ENCODE assay signal across 1 cellular context in the genomic region with DNA sequence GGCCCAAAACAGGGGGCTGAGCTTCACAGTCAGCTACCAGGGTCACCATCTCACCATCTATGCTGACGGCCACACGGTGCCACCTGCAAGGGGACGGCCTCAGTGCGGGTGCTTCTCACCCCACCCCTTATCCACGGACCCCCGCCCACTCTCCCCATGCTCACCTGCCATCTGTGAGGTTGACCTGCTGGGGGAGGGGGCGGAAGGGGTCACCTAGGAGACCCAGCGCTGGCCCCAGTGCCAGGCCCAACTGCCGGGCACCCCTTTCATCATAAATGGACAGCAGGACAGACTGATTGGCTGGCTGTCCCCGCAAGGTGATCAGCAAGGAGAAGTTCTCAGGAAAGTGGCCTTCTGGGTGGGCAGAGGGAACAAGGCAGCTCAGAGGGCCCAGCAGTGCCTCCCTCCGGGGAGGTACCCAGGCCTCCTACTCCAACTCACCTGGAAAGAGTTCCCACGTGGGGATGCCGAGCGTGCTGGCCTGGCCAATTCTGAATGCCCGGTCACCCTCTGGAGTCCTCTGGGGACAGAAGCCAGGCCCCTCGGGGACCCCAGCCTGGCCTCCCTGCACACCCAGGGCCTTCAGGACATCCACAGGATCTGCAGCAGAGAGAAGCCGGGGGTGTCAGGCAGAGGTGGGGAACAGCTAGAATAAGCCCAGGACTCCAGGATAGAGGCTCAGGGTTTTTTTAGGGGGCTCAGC.
TF ChIP-seq lines count a peak whose summit lies in the region.

No MANE protein-coding gene starts in this region.

TF ChIP-seq in IMR-90, 13 proteins besides CTCF, POLR2A, EP300 and RAD21:
- no peak for TF ChIP-seq MXI1 (IDR thresholded peaks at IDR 0.05; ENCODE audit: borderline replicate concordance, low read depth, low read length)
- TF ChIP-seq SMC3 (IDR thresholded peaks at IDR 0.05; ENCODE audit: low read depth, low read length): no peak
- no peak for TF ChIP-seq MAZ (IDR thresholded peaks at IDR 0.05; ENCODE audit: borderline replicate concordance, low read depth, low read length)
- TF ChIP-seq, protein P1, sequence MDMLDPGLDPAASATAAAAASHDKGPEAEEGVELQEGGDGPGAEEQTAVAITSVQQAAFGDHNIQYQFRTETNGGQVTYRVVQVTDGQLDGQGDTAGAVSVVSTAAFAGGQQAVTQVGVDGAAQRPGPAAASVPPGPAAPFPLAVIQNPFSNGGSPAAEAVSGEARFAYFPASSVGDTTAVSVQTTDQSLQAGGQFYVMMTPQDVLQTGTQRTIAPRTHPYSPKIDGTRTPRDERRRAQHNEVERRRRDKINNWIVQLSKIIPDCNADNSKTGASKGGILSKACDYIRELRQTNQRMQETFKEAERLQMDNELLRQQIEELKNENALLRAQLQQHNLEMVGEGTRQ (IDR thresholded peaks at IDR 0.05; ENCODE audit: low read depth, low read length): no peak
- TF ChIP-seq BHLHE40 (IDR thresholded peaks at IDR 0.05; ENCODE audit: low read depth, low read length): no peak
- no peak for TF ChIP-seq FOS (IDR thresholded peaks at IDR 0.05; ENCODE audit: low read depth, low read length)
- TF ChIP-seq, protein P2, sequence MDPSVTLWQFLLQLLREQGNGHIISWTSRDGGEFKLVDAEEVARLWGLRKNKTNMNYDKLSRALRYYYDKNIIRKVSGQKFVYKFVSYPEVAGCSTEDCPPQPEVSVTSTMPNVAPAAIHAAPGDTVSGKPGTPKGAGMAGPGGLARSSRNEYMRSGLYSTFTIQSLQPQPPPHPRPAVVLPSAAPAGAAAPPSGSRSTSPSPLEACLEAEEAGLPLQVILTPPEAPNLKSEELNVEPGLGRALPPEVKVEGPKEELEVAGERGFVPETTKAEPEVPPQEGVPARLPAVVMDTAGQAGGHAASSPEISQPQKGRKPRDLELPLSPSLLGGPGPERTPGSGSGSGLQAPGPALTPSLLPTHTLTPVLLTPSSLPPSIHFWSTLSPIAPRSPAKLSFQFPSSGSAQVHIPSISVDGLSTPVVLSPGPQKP (IDR thresholded peaks at IDR 0.05; ENCODE audit: borderline replicate concordance, low read depth, low read length): no peak
- TF ChIP-seq CHD1 (IDR thresholded peaks at IDR 0.05; ENCODE audit: low read depth, low read length): no peak
- TF ChIP-seq MAFK (IDR thresholded peaks at IDR 0.05; ENCODE audit: low read depth, low read length): no peak
- TF ChIP-seq CEBPB (IDR thresholded peaks at IDR 0.05; ENCODE audit: low read depth, low read length): no peak
- no peak for TF ChIP-seq RFX5 (IDR thresholded peaks at IDR 0.05; ENCODE audit: low read depth, low read length)
